13 cellular contexts compared by ENCODE assay signal in genomic region chr6:123811378-123811777, GRCh38. TPM values are rescaled to one million over a fixed set of nuclear protein-coding genes. Genes with fewer than 3 reads are reported as not detected.
A peak's percentile ranks its signal among the peaks of the same experiment; 100 is the strongest.
DNase-seq lines count a peak whose midpoint lies in the region; TF ChIP-seq lines count a peak whose summit lies in the region.
"Had no signal": no experiment of that assay in that cellular context is flagged by ENCODE, and none has a peak within 500 bp of the region (broad histone marks: within the 10 kb centered on the region; RNA-seq: fewer than 3 reads in every experiment).

No MANE protein-coding gene starts in this region.

- H3K9me3 ChIP-seq in Loucy (ENCODE audit: insufficient read depth, low read depth, low read length), result no peaks in the 10 kb centered on the region
- H3K9me3 ChIP-seq in SK-N-MC (ENCODE audit: low read depth, low read length), result no peaks in the 10 kb centered on the region
- no peaks in the 10 kb centered on the region for H3K9me3 ChIP-seq in tibial nerve

- H3K27me3 ChIP-seq in Loucy (ENCODE audit: insufficient read depth, low read length, poor library complexity, severe bottlenecking) (no peaks in the 10 kb centered on the region), layer of hippocampus (ENCODE audit: control insufficient read depth, insufficient read depth, low read length) (no peaks in the 10 kb centered on the region), tibial nerve (no peaks in the 10 kb centered on the region)

- TF ChIP-seq CTCF in Loucy (conservative IDR thresholded peaks at IDR 0.05; ENCODE audit: low read length) (no peak), tibial nerve (IDR thresholded peaks at IDR 0.05) (no peak)

- H3K79me2 ChIP-seq in Loucy (ENCODE audit: insufficient read depth, low read length), result no peaks in the 10 kb centered on the region

- H3K4me3 ChIP-seq in Loucy (ENCODE audit: low read length, poor library complexity, severe bottlenecking), result no peak overlapping the region
- H3K4me3 ChIP-seq in SK-N-MC, result peak overlapping the region; percentile 20; the same call in 1 of the 2 replicates
- no peak overlapping the region for H3K4me3 ChIP-seq in tibial nerve

- DNase-seq in SK-N-MC (ENCODE audit: low read depth, low spot score), result no peak
- no peak for DNase-seq in tibial nerve (ENCODE audit: low spot score in 2 of 2)
- DNase-seq in nucleus accumbens (lab: John Stamatoyannopoulos, UW), result no peak
- DNase-seq in T1000 (lab: John Stamatoyannopoulos, UW), result no peak
- DNase-seq: CD8-positive, alpha-beta T cell; COR-L47; DMS153; EL; GOT3; H9 had no signal

- H3K4me1 ChIP-seq in Loucy (ENCODE audit: insufficient read depth, low read length, poor library complexity, severe bottlenecking), result peaks cover 16% of the 10 kb centered on the region
- H3K4me1 ChIP-seq in tibial nerve, result peaks cover 0 to 24% (median 0%) of the 10 kb centered on the region in 4 donors

- 13 to 33% methylated on average over 1 of the region's 1 CpG for whole genome bisulfite sequencing in tibial nerve, 2 donors

- no peak for TF ChIP-seq EP300 in tibial nerve (IDR thresholded peaks at IDR 0.05)

- H3K9me2 ChIP-seq in Loucy (replicated peaks; ENCODE audit: low read depth, low read length), result no peaks in the 10 kb centered on the region

- H3K9ac ChIP-seq in Loucy (ENCODE audit: low read depth, low read length, poor library complexity, severe bottlenecking), result no peak overlapping the region
- no peak overlapping the region for H3K9ac ChIP-seq in SK-N-MC (ENCODE audit: insufficient read length)

- no peaks in the 10 kb centered on the region for H3K36me3 ChIP-seq in Loucy (ENCODE audit: insufficient read depth, low read length)
- no peaks in the 10 kb centered on the region for H3K36me3 ChIP-seq in SK-N-MC (ENCODE audit: insufficient read depth, low read length)
- no peaks in the 10 kb centered on the region for H3K36me3 ChIP-seq in tibial nerve

- TF ChIP-seq POLR2A in tibial nerve (IDR thresholded peaks at IDR 0.05), result no peak

- H3F3A ChIP-seq in Loucy (ENCODE audit: low read depth), result no peaks in the 10 kb centered on the region

- peak overlapping the region; percentile 61; the same call in 1 of the 2 replicates for H3K27ac ChIP-seq in SK-N-MC
- H3K27ac ChIP-seq in layer of hippocampus (ENCODE audit: low read depth, low read length), result peak overlapping the region; percentile 49
- H3K27ac ChIP-seq in tibial nerve, result peak overlapping the region; percentile 42 to 70 (median 65)

- H4K20me1 ChIP-seq in Loucy (ENCODE audit: insufficient read depth, low read length, poor library complexity, severe bottlenecking), result no peaks in the 10 kb centered on the region

- no peak overlapping the region for H3K4me2 ChIP-seq in Loucy (ENCODE audit: low read depth, low read length, poor library complexity, severe bottlenecking)

- H2AFZ ChIP-seq in Loucy (ENCODE audit: low read length), result peak overlapping the region; percentile 55; the same call in 1 of the 2 replicates

RNA-seq across cellular contexts. Expression of gene NKAIN2, which starts 7.7 kb away (rescaled TPM):
- 10 to 100 TPM in 3 of 4 donors, 1 to 10 TPM in 1; 8.1 to 20.8 (median 15.2) TPM for total RNA-seq in tibial nerve
- total RNA-seq: CD8-positive, alpha-beta T cell; HepG2 had no signal
